Comparison of ENCODE assay signal across 15 cellular contexts in the genomic region with DNA sequence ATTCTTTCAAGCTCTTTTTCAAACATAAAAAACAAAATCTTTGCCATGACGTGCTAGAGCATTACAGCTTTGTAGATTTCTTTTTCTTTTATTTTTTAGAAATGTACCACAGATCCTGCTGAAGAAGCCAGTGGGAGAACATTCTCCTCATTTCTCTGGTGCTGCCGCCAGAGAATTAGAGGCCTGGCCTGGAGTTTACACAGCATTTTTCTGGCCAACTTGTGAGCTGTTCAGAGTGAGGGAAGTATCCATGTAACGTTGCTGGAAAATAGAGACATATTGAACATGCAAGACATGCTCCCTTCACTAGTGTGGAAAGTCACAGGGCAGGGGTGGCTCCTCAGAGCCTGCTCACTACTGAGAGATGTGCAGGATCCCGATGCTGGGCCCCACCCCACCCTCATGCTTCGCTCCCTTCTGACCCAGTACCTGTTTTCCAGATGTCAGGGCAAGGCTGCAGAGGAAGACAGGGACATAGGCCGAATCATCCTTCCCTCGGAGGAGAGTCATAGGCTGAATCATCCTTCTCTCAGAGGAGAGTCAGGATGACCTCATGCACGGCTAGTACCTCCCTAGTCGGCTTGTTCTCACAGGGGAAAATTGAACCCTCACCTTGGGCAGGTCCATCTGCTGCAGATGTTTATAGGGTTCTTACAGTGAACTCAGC.
DNase-seq lines count a peak whose midpoint lies in the region; ATAC-seq and TF ChIP-seq lines count a peak whose summit lies in the region.
"Had no signal": no experiment of that assay in that cellular context is flagged by ENCODE, and none has a peak within 500 bp of the region (broad histone marks: within the 10 kb centered on the region; RNA-seq: fewer than 3 reads in every experiment).

No MANE protein-coding gene starts in this region.

- H3K79me2 ChIP-seq in SK-N-SH (ENCODE audit: insufficient read depth): no peaks in the 10 kb centered on the region

- TF ChIP-seq POLR2A in vagina (IDR thresholded peaks at IDR 0.05): no peak

- H2AFZ ChIP-seq in SK-N-SH (ENCODE audit: low read depth): no peak overlapping the region

- H3K4me1 ChIP-seq in SK-N-SH (ENCODE audit: control insufficient read depth in 1 of 2, insufficient read depth in 2 of 2, low read depth in 1 of 2, low read length in 1 of 2): no peaks in the 10 kb centered on the region; a peak in 1 of 4 replicates
- peaks cover 31% of the 10 kb centered on the region for H3K4me1 ChIP-seq in vagina
- H3K4me1 ChIP-seq: prostate gland, stomach had no signal

- H3K27me3 ChIP-seq in SK-N-SH (ENCODE audit: insufficient read depth) (no peaks in the 10 kb centered on the region), vagina (no peaks in the 10 kb centered on the region)
- H3K27me3 ChIP-seq: stomach had no signal

- no peaks in the 10 kb centered on the region for H4K20me1 ChIP-seq in SK-N-SH (ENCODE audit: insufficient read depth)

- H3K9me3 ChIP-seq in SK-N-SH (no peaks in the 10 kb centered on the region), vagina (no peaks in the 10 kb centered on the region)
- H3K9me3 ChIP-seq: prostate gland, stomach had no signal

- no peaks in the 10 kb centered on the region for H3K9me2 ChIP-seq in SK-N-SH

- H3K4me3 ChIP-seq in SK-N-SH (ENCODE audit: low read depth in 2 of 2, low read length in 1 of 2) (no peak overlapping the region), vagina (no peak overlapping the region)
- H3K4me3 ChIP-seq: prostate gland, stomach had no signal

- H3K4me2 ChIP-seq in SK-N-SH: 0 out of 2 replicates have a peak overlapping the region, but pooled peaks have one; percentile 33

- ATAC-seq in HG03565 (IDR thresholded peaks at IDR 0.05; ENCODE audit: unreplicated experiment) (no peak), GM21390 (IDR thresholded peaks at IDR 0.05; ENCODE audit: unreplicated experiment) (no peak)

- peak; percentile 8 for DNase-seq in H4 (ENCODE audit: low spot score)
- DNase-seq in SK-N-SH: no peak
- DNase-seq in hepatic stellate cell (ENCODE audit: low spot score): peak; percentile 53
- no peak for DNase-seq in vagina (ENCODE audit: extremely low spot score in 2 of 2)
- DNase-seq in activated CD4-positive, alpha-beta T cell treated with anti-CD3 and anti-CD28 coated beads, Interleukin-2, amount 50 U/mL, for 1 hour: no peak
- DNase-seq: activated T-cell treated with anti-CD3 and anti-CD28 coated beads, Interleukin-2, amount 50 U/mL, for 24 hours; anterior cingulate cortex; effector memory CD4-positive, alpha-beta T cell; MV-4-11; stimulated activated CD4-positive, alpha-beta T cell treated with anti-CD3 and anti-CD28 coated beads, Interleukin-4, amount 100 ng/mL, for 24 hours; stomach; T-helper 9 cell had no signal

- H3F3A ChIP-seq in SK-N-SH (replicated peaks; ENCODE audit: insufficient read depth): peaks cover 4% of the 10 kb centered on the region

- no peak for TF ChIP-seq RAD21 in SK-N-SH (IDR thresholded peaks at IDR 0.05; ENCODE audit: low read length)

- WGBS in SK-N-SH (ENCODE audit: low lambda C conversion rate): 11% methylated on average over 8 of the region's 9 CpGs

- CTCF ChIA-PET in SK-N-SH (lab: Yijun Ruan, JAX): interaction anchor here (0.7 kb wide), 1 partner anchor 266 kb away, joined by 3 read pairs; no protein-coding TSS in a partner anchor

- TF ChIP-seq EP300 in SK-N-SH (IDR thresholded peaks at IDR 0.05; ENCODE audit: borderline replicate concordance in 1 of 2, low read depth in 1 of 2, low read length in 1 of 2): no peak

- H3K9ac ChIP-seq in SK-N-SH: no peak overlapping the region

- no peaks in the 10 kb centered on the region for H3K36me3 ChIP-seq in SK-N-SH (replicated peaks in 1 of 2; ENCODE audit: control insufficient read depth in 1 of 2, insufficient read depth in 2 of 2, low read length in 1 of 2)
- H3K36me3 ChIP-seq in vagina: no peaks in the 10 kb centered on the region
- H3K36me3 ChIP-seq: prostate gland, stomach had no signal

- H3K27ac ChIP-seq in SK-N-SH (ENCODE audit: low read depth in 2 of 2, low read length in 1 of 2) (peak overlapping the region in 1 of 2 experiments; percentile 44; a peak in 2 of 4 replicates), vagina (peak overlapping the region; percentile 62)
- H3K27ac ChIP-seq: prostate gland, stomach had no signal

- POLR2A ChIA-PET in SK-N-SH (lab: Yijun Ruan, JAX): no interaction called here

- intact Hi-C loops in vagina (cut with DNase I): no loop called here

- TF ChIP-seq CTCF in SK-N-SH (IDR thresholded peaks at IDR 0.05) (no peak), vagina (IDR thresholded peaks at IDR 0.05) (no peak)

TF ChIP-seq in SK-N-SH, 30 proteins besides CTCF, POLR2A, EP300 and RAD21:
- TF ChIP-seq, protein P1, sequence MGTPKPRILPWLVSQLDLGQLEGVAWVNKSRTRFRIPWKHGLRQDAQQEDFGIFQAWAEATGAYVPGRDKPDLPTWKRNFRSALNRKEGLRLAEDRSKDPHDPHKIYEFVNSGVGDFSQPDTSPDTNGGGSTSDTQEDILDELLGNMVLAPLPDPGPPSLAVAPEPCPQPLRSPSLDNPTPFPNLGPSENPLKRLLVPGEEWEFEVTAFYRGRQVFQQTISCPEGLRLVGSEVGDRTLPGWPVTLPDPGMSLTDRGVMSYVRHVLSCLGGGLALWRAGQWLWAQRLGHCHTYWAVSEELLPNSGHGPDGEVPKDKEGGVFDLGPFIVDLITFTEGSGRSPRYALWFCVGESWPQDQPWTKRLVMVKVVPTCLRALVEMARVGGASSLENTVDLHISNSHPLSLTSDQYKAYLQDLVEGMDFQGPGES (IDR thresholded peaks at IDR 0.05; ENCODE audit: low read depth, low read length): no peak
- TF ChIP-seq RXRA (IDR thresholded peaks at IDR 0.05; ENCODE audit: borderline replicate concordance, low read depth) (no peak), EZH2phosphoT487 (IDR thresholded peaks at IDR 0.05; ENCODE audit: borderline replicate concordance, low read depth) (no peak), GABPA (IDR thresholded peaks at IDR 0.05; ENCODE audit: low read depth) (no peak), MXI1 (IDR thresholded peaks at IDR 0.05; ENCODE audit: low read depth, low read length) (no peak), MEF2A (IDR thresholded peaks at IDR 0.05; ENCODE audit: borderline replicate concordance, low read depth) (no peak), TCF12 (IDR thresholded peaks at IDR 0.05) (peak; percentile 31), FOSL2 (IDR thresholded peaks at IDR 0.05; ENCODE audit: borderline replicate concordance, low read depth) (peak; percentile 54; the same call in 1 of the 2 replicates), RFX5 (IDR thresholded peaks at IDR 0.05; ENCODE audit: low read length) (no peak), SIN3A (IDR thresholded peaks at IDR 0.05; ENCODE audit: borderline replicate concordance, low read depth, low read length) (no peak), CHD2 (IDR thresholded peaks at IDR 0.05; ENCODE audit: low read length, partially characterized antibody) (no peak), NFIC (IDR thresholded peaks at IDR 0.05; ENCODE audit: borderline replicate concordance) (no peak), TEAD4 (IDR thresholded peaks at IDR 0.05; ENCODE audit: borderline replicate concordance, insufficient read depth) (no peak), JUND (IDR thresholded peaks at IDR 0.05) (peak; percentile 16; the same call in 1 of the 2 replicates), ELF1 (IDR thresholded peaks at IDR 0.05) (no peak), GATA2 (CRISPR knock-in tag; IDR thresholded peaks at IDR 0.05) (no peak)
- TF ChIP-seq, protein P2, sequence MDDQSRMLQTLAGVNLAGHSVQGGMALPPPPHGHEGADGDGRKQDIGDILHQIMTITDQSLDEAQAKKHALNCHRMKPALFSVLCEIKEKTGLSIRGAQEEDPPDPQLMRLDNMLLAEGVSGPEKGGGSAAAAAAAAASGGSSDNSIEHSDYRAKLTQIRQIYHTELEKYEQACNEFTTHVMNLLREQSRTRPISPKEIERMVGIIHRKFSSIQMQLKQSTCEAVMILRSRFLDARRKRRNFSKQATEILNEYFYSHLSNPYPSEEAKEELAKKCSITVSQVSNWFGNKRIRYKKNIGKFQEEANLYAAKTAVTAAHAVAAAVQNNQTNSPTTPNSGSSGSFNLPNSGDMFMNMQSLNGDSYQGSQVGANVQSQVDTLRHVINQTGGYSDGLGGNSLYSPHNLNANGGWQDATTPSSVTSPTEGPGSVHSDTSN (IDR thresholded peaks at IDR 0.05): 0 out of 2 replicates have a peak, but pooled peaks have one; percentile 28
- TF ChIP-seq, protein P3, sequence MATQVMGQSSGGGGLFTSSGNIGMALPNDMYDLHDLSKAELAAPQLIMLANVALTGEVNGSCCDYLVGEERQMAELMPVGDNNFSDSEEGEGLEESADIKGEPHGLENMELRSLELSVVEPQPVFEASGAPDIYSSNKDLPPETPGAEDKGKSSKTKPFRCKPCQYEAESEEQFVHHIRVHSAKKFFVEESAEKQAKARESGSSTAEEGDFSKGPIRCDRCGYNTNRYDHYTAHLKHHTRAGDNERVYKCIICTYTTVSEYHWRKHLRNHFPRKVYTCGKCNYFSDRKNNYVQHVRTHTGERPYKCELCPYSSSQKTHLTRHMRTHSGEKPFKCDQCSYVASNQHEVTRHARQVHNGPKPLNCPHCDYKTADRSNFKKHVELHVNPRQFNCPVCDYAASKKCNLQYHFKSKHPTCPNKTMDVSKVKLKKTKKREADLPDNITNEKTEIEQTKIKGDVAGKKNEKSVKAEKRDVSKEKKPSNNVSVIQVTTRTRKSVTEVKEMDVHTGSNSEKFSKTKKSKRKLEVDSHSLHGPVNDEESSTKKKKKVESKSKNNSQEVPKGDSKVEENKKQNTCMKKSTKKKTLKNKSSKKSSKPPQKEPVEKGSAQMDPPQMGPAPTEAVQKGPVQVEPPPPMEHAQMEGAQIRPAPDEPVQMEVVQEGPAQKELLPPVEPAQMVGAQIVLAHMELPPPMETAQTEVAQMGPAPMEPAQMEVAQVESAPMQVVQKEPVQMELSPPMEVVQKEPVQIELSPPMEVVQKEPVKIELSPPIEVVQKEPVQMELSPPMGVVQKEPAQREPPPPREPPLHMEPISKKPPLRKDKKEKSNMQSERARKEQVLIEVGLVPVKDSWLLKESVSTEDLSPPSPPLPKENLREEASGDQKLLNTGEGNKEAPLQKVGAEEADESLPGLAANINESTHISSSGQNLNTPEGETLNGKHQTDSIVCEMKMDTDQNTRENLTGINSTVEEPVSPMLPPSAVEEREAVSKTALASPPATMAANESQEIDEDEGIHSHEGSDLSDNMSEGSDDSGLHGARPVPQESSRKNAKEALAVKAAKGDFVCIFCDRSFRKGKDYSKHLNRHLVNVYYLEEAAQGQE (IDR thresholded peaks at IDR 0.05; ENCODE audit: low read depth, low read length): no peak
- TF ChIP-seq, protein P4, sequence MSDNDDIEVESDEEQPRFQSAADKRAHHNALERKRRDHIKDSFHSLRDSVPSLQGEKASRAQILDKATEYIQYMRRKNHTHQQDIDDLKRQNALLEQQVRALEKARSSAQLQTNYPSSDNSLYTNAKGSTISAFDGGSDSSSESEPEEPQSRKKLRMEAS (IDR thresholded peaks at IDR 0.05; ENCODE audit: low read depth): no peak

Comparison
In these comparisons a context has a peak if more than half of its experiments do, and no peak if none do; other contexts are left out.
1. DNase-seq: peak in H4 (single experiment) and hepatic stellate cell (single experiment); none in SK-N-SH (single experiment), vagina (0 of 2) and activated CD4-positive, alpha-beta T cell treated with anti-CD3 and anti-CD28 coated beads, Interleukin-2, amount 50 U/mL, for 1 hour (single experiment).